ENCODE assay signal across 25 cellular contexts in the genomic region with DNA sequence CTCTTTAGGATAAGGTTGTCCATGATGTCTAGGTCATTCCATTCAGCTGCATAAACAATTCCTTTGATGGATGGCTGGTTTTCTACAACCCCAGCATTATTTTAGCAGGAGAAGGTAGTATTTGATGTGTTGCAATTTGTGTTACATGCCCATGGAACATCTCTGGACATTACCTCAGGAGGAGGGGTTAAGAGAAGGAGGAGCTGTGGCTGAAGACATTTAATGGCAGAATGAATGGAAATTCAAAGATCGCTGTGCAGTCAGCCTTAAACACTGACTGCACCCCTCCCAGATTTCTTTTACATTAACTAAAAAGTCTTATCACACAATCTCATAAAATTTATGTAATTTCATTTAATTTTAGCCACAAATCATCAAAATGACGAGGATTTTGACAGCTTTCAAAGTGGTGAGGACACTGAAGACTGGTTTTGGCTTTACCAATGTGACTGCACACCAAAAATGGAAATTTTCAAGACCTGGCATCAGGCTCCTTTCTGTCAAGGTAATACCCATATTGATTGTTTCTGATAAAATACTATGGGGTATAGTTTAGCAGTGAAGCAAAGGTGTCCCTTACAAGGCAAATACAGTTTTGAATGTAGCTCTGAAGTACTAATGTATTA. TPM values are rescaled to one million over a fixed set of nuclear protein-coding genes. Genes with fewer than 3 reads are reported as not detected.
DNase-seq lines count a peak whose midpoint lies in the region; ATAC-seq and TF ChIP-seq lines count a peak whose summit lies in the region.
"Had no signal": no experiment of that assay in that cellular context is flagged by ENCODE, and none has a peak within 500 bp of the region (broad histone marks: within the 10 kb centered on the region; RNA-seq: fewer than 3 reads in every experiment).

A gene (plus strand): TSS at position 245 of the 626 bp plus-strand sequence. CDS start 135 bp downstream, at position 380.

- H3K79me2 ChIP-seq in OCI-LY3 (ENCODE audit: low read length) = no peaks in the 10 kb centered on the region

- POLR2A ChIA-PET in BJ (lab: Charles Lee) = no interaction called here

- CTCF ChIA-PET in BJ (lab: Yijun Ruan, JAX) = interaction anchor here (1.0 to 1.3 kb wide), 3 partner anchors 10 to 21 kb away, joined by 3 read pairs; no protein-coding TSS in a partner anchor

- H3K9me3 ChIP-seq in OCI-LY3 (ENCODE audit: insufficient read depth, low read length) = no peaks in the 10 kb centered on the region
- H3K9me3 ChIP-seq: ascending aorta, prostate gland, spleen had no signal

- H3K4me1 Mint-ChIP-seq in neural crest cell = peaks cover 22% of the 10 kb centered on the region
- H3K4me1 Mint-ChIP-seq: CD4-positive, alpha-beta memory T cell; natural killer cell had no signal

- H4K20me1 ChIP-seq in OCI-LY3 (ENCODE audit: insufficient read depth, low read length) = no peaks in the 10 kb centered on the region

- 0 out of 2 replicates have a peak within 1 kb of the TSS, but pooled peaks have one; percentile 29 for H2AFZ ChIP-seq in OCI-LY3 (ENCODE audit: low read depth, low read length)

- H3K4me3 ChIP-seq in BJ (ENCODE audit: low read depth, low read length) (no peak within 1 kb of the TSS), OCI-LY3 (ENCODE audit: low read length) (no peak within 1 kb of the TSS), epithelial cell of proximal tubule (ENCODE audit: low read depth, low read length) (peak within 1 kb of the TSS; percentile 25)
- H3K4me3 ChIP-seq: ascending aorta, prostate gland, spleen had no signal

- H3K36me3 ChIP-seq in BJ (ENCODE audit: control insufficient read depth, insufficient read depth, low read length) (no peaks in the 10 kb centered on the region), OCI-LY3 (replicated peaks; ENCODE audit: low read depth, low read length) (no peaks in the 10 kb centered on the region)
- H3K36me3 ChIP-seq: ascending aorta, prostate gland, spleen had no signal

- peak within 1 kb of the TSS; percentile 89 for H3K27ac Mint-ChIP-seq in neural crest cell (ENCODE audit: unreplicated experiment)
- H3K27ac Mint-ChIP-seq: activated CD4-positive, alpha-beta memory T cell treated with anti-CD3 and anti-CD28 coated beads for 36 hours; activated naive CD4-positive, alpha-beta T cell treated with anti-CD3 and anti-CD28 coated beads for 36 hours; activated T-cell treated with anti-CD3 and anti-CD28 coated beads, Interleukin-2, amount 50 U/mL, for 24 hours; CD4-positive, alpha-beta memory T cell; effector memory CD8-positive, alpha-beta T cell; natural killer cell; T-helper 2 cell treated with Interferon-gamma antibody and Interleukin-4, amounts not matched to agents 5 μg/mL and 100 μg/mL, for 36 hours had no signal

- no peaks in the 10 kb centered on the region for H3K27me3 Mint-ChIP-seq in neural crest cell (ENCODE audit: low read depth)

- ATAC-seq in GM18505 (IDR thresholded peaks at IDR 0.05; ENCODE audit: unreplicated experiment) (no peak), GM19023 (IDR thresholded peaks at IDR 0.05; ENCODE audit: unreplicated experiment) (no peak), GM21825 (IDR thresholded peaks at IDR 0.05; ENCODE audit: unreplicated experiment) (no peak)
- ATAC-seq: effector memory CD8-positive, alpha-beta T cell; natural killer cell had no signal

- H3K4me1 ChIP-seq in OCI-LY3 (ENCODE audit: low read length) = no peaks in the 10 kb centered on the region; the same call in 1 of the 2 replicates
- H3K4me1 ChIP-seq: ascending aorta, prostate gland, spleen had no signal

- H3K9me3 Mint-ChIP-seq in neural crest cell = no peaks in the 10 kb centered on the region
- H3K9me3 Mint-ChIP-seq: activated CD4-positive, alpha-beta memory T cell treated with anti-CD3 and anti-CD28 coated beads for 36 hours; activated naive CD4-positive, alpha-beta T cell treated with anti-CD3 and anti-CD28 coated beads for 36 hours; activated T-cell treated with anti-CD3 and anti-CD28 coated beads, Interleukin-2, amount 50 U/mL, for 24 hours; effector memory CD8-positive, alpha-beta T cell; natural killer cell; T-helper 2 cell treated with Interferon-gamma antibody and Interleukin-4, amounts not matched to agents 5 μg/mL and 100 μg/mL, for 36 hours had no signal

- H3K27ac ChIP-seq in OCI-LY3 (ENCODE audit: low read length) = no peak within 1 kb of the TSS
- H3K27ac ChIP-seq: ascending aorta, prostate gland, spleen had no signal

- H3K4me3 Mint-ChIP-seq in neural crest cell = no peak within 1 kb of the TSS
- H3K4me3 Mint-ChIP-seq: activated CD4-positive, alpha-beta memory T cell treated with anti-CD3 and anti-CD28 coated beads for 36 hours; activated naive CD4-positive, alpha-beta T cell treated with anti-CD3 and anti-CD28 coated beads for 36 hours; activated T-cell treated with anti-CD3 and anti-CD28 coated beads, Interleukin-2, amount 50 U/mL, for 24 hours; CD4-positive, alpha-beta memory T cell; effector memory CD8-positive, alpha-beta T cell; natural killer cell; T-helper 2 cell treated with Interferon-gamma antibody and Interleukin-4, amounts not matched to agents 5 μg/mL and 100 μg/mL, for 36 hours had no signal

- no peak within 1 kb of the TSS for H3K9ac ChIP-seq in OCI-LY3 (ENCODE audit: low read length)

- no peak for TF ChIP-seq POLR2A in GM18505 (IDR thresholded peaks at IDR 0.05; ENCODE audit: borderline replicate concordance, extremely low read depth, insufficient read depth, insufficient read length)

- no peak for DNase-seq in BJ (ENCODE audit: low read depth)
- DNase-seq in epithelial cell of proximal tubule (ENCODE audit: low read depth) = no peak
- DNase-seq in neural crest cell (ENCODE audit: low read depth, low spot score) = no peak
- DNase-seq in anterior cingulate cortex (lab: John Stamatoyannopoulos, UW) = no peak
- DNase-seq: activated CD4-positive, alpha-beta memory T cell treated with anti-CD3 and anti-CD28 coated beads for 36 hours; activated naive CD4-positive, alpha-beta T cell treated with anti-CD3 and anti-CD28 coated beads for 36 hours; activated T-cell treated with anti-CD3 and anti-CD28 coated beads, Interleukin-2, amount 50 U/mL, for 24 hours; CD4-positive, alpha-beta memory T cell; effector memory CD8-positive, alpha-beta T cell; foreskin fibroblast; hippocampal formation; Karpas-422; kidney; mesendoderm; natural killer cell; NCI-H1417 treated with DMSO at 0.1 percent for 48 hours; NCI-H524 treated with DMSO at 0.1 percent for 48 hours; spleen had no signal

- H3K36me3 Mint-ChIP-seq in neural crest cell (ENCODE audit: low read depth) = no peaks in the 10 kb centered on the region
- H3K36me3 Mint-ChIP-seq: activated CD4-positive, alpha-beta memory T cell treated with anti-CD3 and anti-CD28 coated beads for 36 hours; CD4-positive, alpha-beta memory T cell; natural killer cell had no signal

- no peak for TF ChIP-seq CTCF in BJ (IDR thresholded peaks at IDR 0.05; ENCODE audit: insufficient read depth, low read depth, low read length)
- TF ChIP-seq CTCF in OCI-LY3 (IDR thresholded peaks at IDR 0.05; ENCODE audit: low read depth, low read length) = no peak
- TF ChIP-seq CTCF in epithelial cell of proximal tubule (conservative IDR thresholded peaks at IDR 0.05; ENCODE audit: low read depth, low read length) = no peak
- no peak for TF ChIP-seq CTCF in neural crest cell (conservative IDR thresholded peaks at IDR 0.05)

- H3K4me2 ChIP-seq in OCI-LY3 (ENCODE audit: low read length) = no peak within 1 kb of the TSS

- H3K27me3 ChIP-seq in BJ (ENCODE audit: control insufficient read depth, insufficient read depth, low read length) (no peaks in the 10 kb centered on the region), OCI-LY3 (ENCODE audit: low read depth, low read length) (no peaks in the 10 kb centered on the region)
- H3K27me3 ChIP-seq: ascending aorta, spleen had no signal

RNA-seq across cellular contexts. Expression of the gene that starts here (rescaled TPM):
- polyA plus RNA-seq in BJ (2011; rRNA removed) = 10.9 and 21.9 TPM in 2 replicates
- polyA minus RNA-seq in BJ (2011; rRNA and poly(A)+ RNA removed) = 11.9 and 17.3 TPM in 2 replicates
- 2.2 and 2.8 TPM in 2 replicates for total RNA-seq in epithelial cell of proximal tubule
- 7.9 and 8.8 TPM in 2 replicates for total RNA-seq in neural crest cell
- polyA plus RNA-seq: CD4-positive, alpha-beta memory T cell had no signal
